In the genomic region with DNA sequence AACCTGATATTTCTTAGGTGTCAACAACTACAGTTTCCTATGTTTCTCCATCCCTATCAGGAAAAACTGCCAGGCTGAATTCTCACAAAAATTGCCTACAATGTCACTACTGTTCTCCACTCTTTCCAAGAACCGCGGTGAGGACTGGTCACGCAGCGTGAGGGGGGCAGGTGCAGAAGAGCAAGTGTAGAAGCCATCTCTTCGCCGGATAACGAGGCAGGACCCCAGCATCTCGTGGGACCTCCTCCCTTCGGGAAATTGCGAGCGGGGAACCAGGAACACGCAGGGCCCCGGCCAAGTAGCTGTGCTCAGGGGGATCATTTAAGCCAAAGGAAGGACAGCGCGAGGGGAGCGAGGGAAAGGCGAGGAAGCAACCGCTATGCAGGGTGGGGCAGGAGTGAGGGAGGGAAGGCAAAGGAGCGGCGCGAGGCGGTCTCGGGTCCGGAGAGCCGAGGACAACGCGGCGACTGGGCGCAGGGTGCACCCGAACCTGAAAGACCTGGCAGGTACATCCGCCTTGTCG, we compare ENCODE assay signal across 8 cellular contexts. TPM values are rescaled to one million over a fixed set of nuclear protein-coding genes. Genes with fewer than 3 reads are reported as not detected.
DNase-seq lines count a peak whose midpoint lies in the region; ATAC-seq and TF ChIP-seq lines count a peak whose summit lies in the region.

No MANE protein-coding gene starts in this region.

- H3K36me3 ChIP-seq in fibroblast of lung (ENCODE audit: control insufficient read depth, insufficient read depth, low read length): no peaks in the 10 kb centered on the region
- H3K36me3 ChIP-seq in neuron (ENCODE audit: insufficient read depth, low read length): peaks cover 2% of the 10 kb centered on the region

- ATAC-seq in GM19351 (IDR thresholded peaks at IDR 0.05; ENCODE audit: unreplicated experiment): peak; percentile 28
- peak; percentile 8 for ATAC-seq in HG03378 (IDR thresholded peaks at IDR 0.05; ENCODE audit: unreplicated experiment)

- H3K4me3 ChIP-seq in fibroblast of lung (replicated peaks in 1 of 4; ENCODE audit: control extremely low read depth in 1 of 4, insufficient read depth in 1 of 4, low read depth in 3 of 4, low read length in 4 of 4): peak overlapping the region; percentile 61 to 84 (median 78)
- H3K4me3 ChIP-seq in neuron (ENCODE audit: low read length): peak overlapping the region; percentile 79

- H3K27ac ChIP-seq in VCaP (peak overlapping the region; percentile 85), fibroblast of lung (ENCODE audit: insufficient read depth, low read length) (peak overlapping the region; percentile 97)

- no peaks in the 10 kb centered on the region for H3K9me3 ChIP-seq in fibroblast of lung (ENCODE audit: control insufficient read depth, insufficient read depth, low read depth, low read length)
- no peaks in the 10 kb centered on the region for H3K9me3 ChIP-seq in neuron (ENCODE audit: low read length)

- H3K4me1 ChIP-seq in fibroblast of lung (ENCODE audit: control insufficient read depth, extremely low read depth, insufficient read depth, low read length): no peaks in the 10 kb centered on the region
- H3K4me1 ChIP-seq in neuron (ENCODE audit: insufficient read depth, low read length): peaks cover 39% of the 10 kb centered on the region

- TF ChIP-seq CTCF in VCaP (conservative IDR thresholded peaks at IDR 0.05) (no peak), fibroblast of lung (conservative IDR thresholded peaks at IDR 0.05 in 1 of 2, IDR thresholded peaks at IDR 0.05 in 1 of 2; ENCODE audit: low read depth in 1 of 2, low read length in 2 of 2) (no peak)

- peaks cover 22% of the 10 kb centered on the region for H3K79me2 ChIP-seq in fibroblast of lung (ENCODE audit: control insufficient read depth, insufficient read depth, low read length)

- peak overlapping the region; percentile 93 for H3K9ac ChIP-seq in fibroblast of lung (ENCODE audit: insufficient read depth, low read length)

- peaks cover 2% of the 10 kb centered on the region for H3K27me3 ChIP-seq in fibroblast of lung (ENCODE audit: control insufficient read depth, insufficient read depth, low read length)
- no peaks in the 10 kb centered on the region for H3K27me3 ChIP-seq in neuron (ENCODE audit: insufficient read depth, low read length)

- H4K20me1 ChIP-seq in fibroblast of lung (ENCODE audit: control insufficient read depth, extremely low read depth, insufficient read depth, low read length): no peaks in the 10 kb centered on the region

- DNase-seq in COLO829 (ENCODE audit: low spot score) (peak; percentile 14), fibroblast of lung (ENCODE audit: low read depth in 2 of 2) (peak in 1 of 2 donors; percentile 9), amygdala (lab: John Stamatoyannopoulos, UW) (no peak), NCI-H1930 (lab: John Stamatoyannopoulos, UW) (no peak)

- H2AFZ ChIP-seq in fibroblast of lung (ENCODE audit: low read length) (peak overlapping the region; percentile 84), neuron (ENCODE audit: low read depth, low read length) (peak overlapping the region; percentile 64)

- H3K4me2 ChIP-seq in fibroblast of lung (ENCODE audit: extremely low read depth, insufficient read depth, low read length): peak overlapping the region; percentile 83

RNA-seq across cellular contexts. Expression of gene APMAP, which starts 0.6 kb away (rescaled TPM):
- 64.5 and 104 TPM in 2 replicates for total RNA-seq in fibroblast of lung
- polyA plus RNA-seq in fibroblast of lung: 72.5 and 79.2 TPM in 2 replicates
- polyA plus RNA-seq in fibroblast of lung (2012): 94.9 and 106 TPM in 2 replicates
- polyA minus RNA-seq in fibroblast of lung (ENCODE audit: low replicate concordance): 32.1 and 35.0 TPM in 2 replicates

RNA-seq across cellular contexts. Expression of gene CST7, which starts 42.9 kb away (rescaled TPM):
- total RNA-seq in fibroblast of lung: not detected in 2 replicates
- polyA plus RNA-seq in fibroblast of lung: not detected in 2 replicates
- polyA plus RNA-seq in fibroblast of lung (2012): not detected in 2 replicates
- polyA minus RNA-seq in fibroblast of lung (ENCODE audit: low replicate concordance): not detected in 2 replicates
